In genomic region chr11:126282742-126283591, GRCh38 we compare ENCODE assay signal across 8 cellular contexts. TPM values are rescaled to one million over a fixed set of nuclear protein-coding genes. Genes with fewer than 3 reads are reported as not detected.
A peak's percentile ranks its signal among the peaks of the same experiment; 100 is the strongest.
DNase-seq lines count a peak whose midpoint lies in the region; ATAC-seq and TF ChIP-seq lines count a peak whose summit lies in the region.

Gene TIRAP, plus strand, starts transcription at chr11:126283093. Its CDS starts 7,802 bp downstream, at chr11:126290895.

- peak within 1 kb of the TSS; percentile 87 for H3K27ac ChIP-seq in CD4-positive, CD25-positive, alpha-beta regulatory T cell (ENCODE audit: insufficient read depth, low read length, poor library complexity, severe bottlenecking)
- H3K27ac ChIP-seq in Peyer's patch (peak within 1 kb of the TSS; percentile 86 to 99 (median 92)), esophagus muscularis mucosa (replicated peaks in 1 of 4) (peak within 1 kb of the TSS; percentile 92 to 98 (median 95)), muscle layer of colon (ENCODE audit: low read depth, low read length) (peak within 1 kb of the TSS; percentile 84), subcutaneous abdominal adipose tissue (ENCODE audit: low read depth, low read length) (peak within 1 kb of the TSS; percentile 78)

- WGBS in esophagus muscularis mucosa = under 1% methylated on average over 55 of the region's 82 CpGs

- peak within 1 kb of the TSS; percentile 96 for H3K4me3 ChIP-seq in CD4-positive, CD25-positive, alpha-beta regulatory T cell (ENCODE audit: low read depth, low read length)
- H3K4me3 ChIP-seq in Peyer's patch (peak within 1 kb of the TSS; percentile 66 to 89 (median 76)), esophagus muscularis mucosa (peak within 1 kb of the TSS; percentile 83 to 96 (median 88)), muscle layer of colon (ENCODE audit: low read depth in 1 of 2, low read length in 2 of 2) (peak within 1 kb of the TSS; percentile 75 to 95), subcutaneous abdominal adipose tissue (ENCODE audit: low read depth in 1 of 5, low read length in 5 of 5) (peak within 1 kb of the TSS; percentile 84 to 93 (median 87))

- H3K4me1 Mint-ChIP-seq in CD4-positive, CD25-positive, alpha-beta regulatory T cell = peaks cover 6 to 59% (median 27%) of the 10 kb centered on the region in 4 donors
- H3K4me1 Mint-ChIP-seq in activated T-helper 1 cell treated with anti-CD3 and anti-CD28 coated beads, Interleukin-12 subunit alpha, Interleukin-12 subunit beta, Interleukin-2, Interleukin-4 antibody, amounts not matched to agents 30 ng/mL and 10 ng/mL and 1 ng/mL, durations not matched to agents 14 hours and 24 hours and 36 hours (ENCODE audit: low read depth) = peaks cover 45% of the 10 kb centered on the region

- H3K36me3 ChIP-seq in CD4-positive, CD25-positive, alpha-beta regulatory T cell (ENCODE audit: control insufficient read depth, insufficient read depth, low read length) = no peaks in the 10 kb centered on the region
- H3K36me3 ChIP-seq in Peyer's patch (peaks cover 0 to 5% (median 0%) of the 10 kb centered on the region in 3 donors), esophagus muscularis mucosa (peaks cover 7 to 15% (median 8%) of the 10 kb centered on the region in 4 donors), muscle layer of colon (ENCODE audit: insufficient read depth, low read length) (peaks cover 2% of the 10 kb centered on the region), subcutaneous abdominal adipose tissue (ENCODE audit: control insufficient read depth in 5 of 5, insufficient read depth in 5 of 5, low read length in 5 of 5) (peaks cover 0 to 6% (median 3%) of the 10 kb centered on the region in 5 donors)

- H3K9me3 Mint-ChIP-seq in CD4-positive, CD25-positive, alpha-beta regulatory T cell = peaks cover 0 to 1% (median 0%) of the 10 kb centered on the region in 7 donors
- H3K9me3 Mint-ChIP-seq in activated T-helper 1 cell treated with anti-CD3 and anti-CD28 coated beads, Interleukin-12 subunit alpha, Interleukin-12 subunit beta, Interleukin-2, Interleukin-4 antibody, amounts not matched to agents 30 ng/mL and 10 ng/mL and 1 ng/mL, durations not matched to agents 14 hours and 24 hours and 36 hours = no peaks in the 10 kb centered on the region

- intact Hi-C loops in activated T-helper 1 cell treated with anti-CD3 and anti-CD28 coated beads, Interleukin-12 subunit alpha, Interleukin-12 subunit beta, Interleukin-2, Interleukin-4 antibody, amounts not matched to agents 30 ng/mL and 10 ng/mL and 1 ng/mL, durations not matched to agents 14 hours and 24 hours and 36 hours (cut with micrococcal nuclease) = loop anchor here (1.0 to 5.0 kb wide), 4 partner anchors 14 to 396 kb away; partner anchors contain the start of genes DCPS, FAM118B, FOXRED1 and HYLS1
- intact Hi-C loops in esophagus muscularis mucosa (cut with DNase I) = no loop called here

- peaks cover 6% of the 10 kb centered on the region for H3K36me3 Mint-ChIP-seq in CD4-positive, CD25-positive, alpha-beta regulatory T cell
- peaks cover 15% of the 10 kb centered on the region for H3K36me3 Mint-ChIP-seq in activated T-helper 1 cell treated with anti-CD3 and anti-CD28 coated beads, Interleukin-12 subunit alpha, Interleukin-12 subunit beta, Interleukin-2, Interleukin-4 antibody, amounts not matched to agents 30 ng/mL and 10 ng/mL and 1 ng/mL, durations not matched to agents 14 hours and 24 hours and 36 hours (ENCODE audit: low read depth)

- H3K4me1 ChIP-seq in CD4-positive, CD25-positive, alpha-beta regulatory T cell (ENCODE audit: control insufficient read depth, insufficient read depth, low read length, poor library complexity, severe bottlenecking) = peaks cover 29% of the 10 kb centered on the region
- H3K4me1 ChIP-seq in Peyer's patch = peaks cover 0 to 22% (median 6%) of the 10 kb centered on the region in 4 donors
- H3K4me1 ChIP-seq in esophagus muscularis mucosa = peaks cover 16 to 34% (median 32%) of the 10 kb centered on the region in 4 donors
- H3K4me1 ChIP-seq in muscle layer of colon (ENCODE audit: insufficient read depth, low read length) = peaks cover 10% of the 10 kb centered on the region
- H3K4me1 ChIP-seq in subcutaneous abdominal adipose tissue (ENCODE audit: control insufficient read depth in 5 of 5, insufficient read depth in 5 of 5, low read length in 5 of 5) = peaks cover 7 to 42% (median 28%) of the 10 kb centered on the region in 5 donors

- TF ChIP-seq POLR2A in Peyer's patch (IDR thresholded peaks at IDR 0.05) (peak; percentile 44 to 51), esophagus muscularis mucosa (IDR thresholded peaks at IDR 0.05; ENCODE audit: low read depth) (no peak)

- H3K27me3 Mint-ChIP-seq in CD4-positive, CD25-positive, alpha-beta regulatory T cell = no peaks in the 10 kb centered on the region
- H3K27me3 Mint-ChIP-seq in activated T-helper 1 cell treated with anti-CD3 and anti-CD28 coated beads, Interleukin-12 subunit alpha, Interleukin-12 subunit beta, Interleukin-2, Interleukin-4 antibody, amounts not matched to agents 30 ng/mL and 10 ng/mL and 1 ng/mL, durations not matched to agents 14 hours and 24 hours and 36 hours (ENCODE audit: insufficient read depth) = no peaks in the 10 kb centered on the region

- no peak for TF ChIP-seq EP300 in esophagus muscularis mucosa (IDR thresholded peaks at IDR 0.05)

- peak within 1 kb of the TSS; percentile 92 to 96 (median 92) for H3K4me3 Mint-ChIP-seq in CD4-positive, CD25-positive, alpha-beta regulatory T cell
- peak within 1 kb of the TSS; percentile 98 for H3K4me3 Mint-ChIP-seq in activated T-helper 1 cell treated with anti-CD3 and anti-CD28 coated beads, Interleukin-12 subunit alpha, Interleukin-12 subunit beta, Interleukin-2, Interleukin-4 antibody, amounts not matched to agents 30 ng/mL and 10 ng/mL and 1 ng/mL, durations not matched to agents 14 hours and 24 hours and 36 hours

- H3K9ac ChIP-seq in muscle layer of colon (ENCODE audit: low read length) (peak within 1 kb of the TSS; percentile 71), subcutaneous abdominal adipose tissue (ENCODE audit: low read length in 5 of 5) (peak within 1 kb of the TSS; percentile 77 to 97 (median 92))

- H3K27ac Mint-ChIP-seq in CD4-positive, CD25-positive, alpha-beta regulatory T cell = peak within 1 kb of the TSS; percentile 98 to 99 (median 99)
- H3K27ac Mint-ChIP-seq in activated T-helper 1 cell treated with anti-CD3 and anti-CD28 coated beads, Interleukin-12 subunit alpha, Interleukin-12 subunit beta, Interleukin-2, Interleukin-4 antibody, amounts not matched to agents 30 ng/mL and 10 ng/mL and 1 ng/mL, durations not matched to agents 14 hours and 24 hours and 36 hours = peak within 1 kb of the TSS; percentile 98

- no peaks in the 10 kb centered on the region for H3K27me3 ChIP-seq in CD4-positive, CD25-positive, alpha-beta regulatory T cell (ENCODE audit: control insufficient read depth, insufficient read depth, low read length)
- H3K27me3 ChIP-seq in Peyer's patch = no peaks in the 10 kb centered on the region
- no peaks in the 10 kb centered on the region for H3K27me3 ChIP-seq in esophagus muscularis mucosa
- H3K27me3 ChIP-seq in muscle layer of colon (ENCODE audit: control insufficient read depth in 1 of 2, insufficient read depth in 2 of 2, low read length in 2 of 2) = no peaks in the 10 kb centered on the region
- H3K27me3 ChIP-seq in subcutaneous abdominal adipose tissue (ENCODE audit: control insufficient read depth in 5 of 5, insufficient read depth in 4 of 5, low read length in 5 of 5) = no peaks in the 10 kb centered on the region

- TF ChIP-seq CTCF in Peyer's patch (IDR thresholded peaks at IDR 0.05) (peak in 3 of 6 experiments; percentile 11 to 50 (median 48)), esophagus muscularis mucosa (IDR thresholded peaks at IDR 0.05) (no peak)

- H3K9me3 ChIP-seq in CD4-positive, CD25-positive, alpha-beta regulatory T cell (ENCODE audit: control insufficient read depth in 2 of 2, low read length in 2 of 2) = no peaks in the 10 kb centered on the region
- H3K9me3 ChIP-seq in Peyer's patch (no peaks in the 10 kb centered on the region), esophagus muscularis mucosa (no peaks in the 10 kb centered on the region), muscle layer of colon (ENCODE audit: low read length) (no peaks in the 10 kb centered on the region), subcutaneous abdominal adipose tissue (ENCODE audit: control insufficient read depth in 5 of 5, low read length in 5 of 5) (no peaks in the 10 kb centered on the region)

- DNase-seq in CD4-positive, CD25-positive, alpha-beta regulatory T cell = peak; percentile 47 to 81 (median 78)
- DNase-seq in Peyer's patch = peak; percentile 55 to 84 (median 78)
- peak; percentile 53 for DNase-seq in activated T-helper 1 cell treated with anti-CD3 and anti-CD28 coated beads, Interleukin-12 subunit alpha, Interleukin-12 subunit beta, Interleukin-2, Interleukin-4 antibody, amounts not matched to agents 30 ng/mL and 10 ng/mL and 1 ng/mL, durations not matched to agents 14 hours and 24 hours and 36 hours (ENCODE audit: low spot score)
- DNase-seq in esophagus muscularis mucosa (ENCODE audit: extremely low spot score) = no peak

- peak; percentile 67 to 71 for ATAC-seq in CD4-positive, CD25-positive, alpha-beta regulatory T cell (ENCODE audit: low read depth in 2 of 2)
- ATAC-seq in GM19397 (IDR thresholded peaks at IDR 0.05; ENCODE audit: unreplicated experiment) (peak; percentile 71), HG03565 (IDR thresholded peaks at IDR 0.05; ENCODE audit: unreplicated experiment) (peak; percentile 45)

RNA-seq across cellular contexts. Expression of gene TIRAP, which starts in this region (rescaled TPM):
- 15.5 TPM for total RNA-seq in CD4-positive, CD25-positive, alpha-beta regulatory T cell
- polyA plus RNA-seq in CD4-positive, CD25-positive, alpha-beta regulatory T cell = 10 to 100 TPM in 1 of 4 donors, 1 to 10 TPM in 3; 8.1 to 11.3 (median 8.9) TPM
- total RNA-seq in Peyer's patch (10 to 100 TPM; 14.9 to 35.8 (median 31.8) TPM), esophagus muscularis mucosa (10 to 100 TPM in 3 of 4 donors, 1 to 10 TPM in 1; 8.3 to 14.3 (median 13.4) TPM)
- 13.0 and 15.0 TPM in 2 replicates for total RNA-seq in activated T-helper 1 cell treated with anti-CD3 and anti-CD28 coated beads, Interleukin-12 subunit alpha, Interleukin-12 subunit beta, Interleukin-2, Interleukin-4 antibody, amounts not matched to agents 30 ng/mL and 10 ng/mL and 1 ng/mL, durations not matched to agents 14 hours and 24 hours and 36 hours
